Comparison of ENCODE assay signal across 1 cellular context in the genomic region with DNA sequence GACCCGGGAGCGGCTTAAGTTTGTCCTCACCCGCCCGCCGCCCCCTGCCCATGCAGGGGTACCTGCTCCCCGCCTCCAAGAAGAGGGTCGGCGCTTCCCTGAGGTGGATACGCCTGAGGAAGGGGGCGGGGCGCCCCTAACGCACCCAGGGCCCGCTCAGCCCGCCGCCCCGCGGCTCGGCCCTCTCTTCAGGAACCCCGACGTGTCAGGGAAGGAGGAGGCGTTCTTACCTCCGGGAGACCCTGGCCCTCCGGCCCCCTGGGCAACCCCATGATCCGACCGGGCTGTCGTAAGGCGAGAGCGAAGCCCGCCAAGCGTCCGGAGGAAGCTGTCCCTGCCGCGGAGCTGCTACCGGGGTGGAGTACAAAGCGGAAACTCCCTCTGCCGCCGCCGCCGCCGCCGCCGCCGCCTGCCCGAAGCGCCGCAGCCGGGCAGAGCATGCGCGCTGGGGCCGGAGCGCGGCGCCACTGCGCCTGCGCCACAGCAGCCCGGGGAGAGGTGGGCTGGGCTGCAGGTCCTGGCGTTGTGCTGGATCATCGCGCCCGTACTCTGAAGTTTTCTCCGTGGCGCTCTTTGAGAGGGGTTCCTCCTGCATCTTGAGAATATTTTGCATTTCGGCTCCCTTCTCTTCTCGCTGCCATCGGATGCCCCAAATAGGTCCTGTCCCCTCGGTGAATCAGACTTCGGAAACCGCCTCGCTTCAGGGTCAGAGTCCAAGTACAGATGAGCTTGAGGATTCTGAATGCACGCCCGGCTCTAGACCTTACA.
A peak's percentile ranks its signal among the peaks of the same experiment; 100 is the strongest.
TF ChIP-seq lines count a peak whose summit lies in the region.

A gene with protein sequence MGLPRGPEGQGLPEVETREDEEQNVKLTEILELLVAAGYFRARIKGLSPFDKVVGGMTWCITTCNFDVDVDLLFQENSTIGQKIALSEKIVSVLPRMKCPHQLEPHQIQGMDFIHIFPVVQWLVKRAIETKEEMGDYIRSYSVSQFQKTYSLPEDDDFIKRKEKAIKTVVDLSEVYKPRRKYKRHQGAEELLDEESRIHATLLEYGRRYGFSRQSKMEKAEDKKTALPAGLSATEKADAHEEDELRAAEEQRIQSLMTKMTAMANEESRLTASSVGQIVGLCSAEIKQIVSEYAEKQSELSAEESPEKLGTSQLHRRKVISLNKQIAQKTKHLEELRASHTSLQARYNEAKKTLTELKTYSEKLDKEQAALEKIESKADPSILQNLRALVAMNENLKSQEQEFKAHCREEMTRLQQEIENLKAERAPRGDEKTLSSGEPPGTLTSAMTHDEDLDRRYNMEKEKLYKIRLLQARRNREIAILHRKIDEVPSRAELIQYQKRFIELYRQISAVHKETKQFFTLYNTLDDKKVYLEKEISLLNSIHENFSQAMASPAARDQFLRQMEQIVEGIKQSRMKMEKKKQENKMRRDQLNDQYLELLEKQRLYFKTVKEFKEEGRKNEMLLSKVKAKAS (minus strand): TSS at position 347 of the 768 bp plus-strand sequence. CDS start 75 bp downstream, at position 272.

TF ChIP-seq in K562, 482 proteins besides CTCF, POLR2A, EP300 and RAD21 (continued from another document):
- TF ChIP-seq CREBBP (IDR thresholded peaks at IDR 0.05; ENCODE audit: low read depth, low read length) = no peak
- TF ChIP-seq, protein P1, sequence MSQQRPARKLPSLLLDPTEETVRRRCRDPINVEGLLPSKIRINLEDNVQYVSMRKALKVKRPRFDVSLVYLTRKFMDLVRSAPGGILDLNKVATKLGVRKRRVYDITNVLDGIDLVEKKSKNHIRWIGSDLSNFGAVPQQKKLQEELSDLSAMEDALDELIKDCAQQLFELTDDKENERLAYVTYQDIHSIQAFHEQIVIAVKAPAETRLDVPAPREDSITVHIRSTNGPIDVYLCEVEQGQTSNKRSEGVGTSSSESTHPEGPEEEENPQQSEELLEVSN (IDR thresholded peaks at IDR 0.05; ENCODE audit: borderline replicate concordance in 1 of 2, extremely low read depth in 1 of 2, insufficient read depth in 1 of 2, insufficient read length in 1 of 2, low read depth in 1 of 2, low read length in 1 of 2, poor library complexity in 1 of 2, severe bottlenecking in 1 of 2) = peak; percentile 21 to 52
- TF ChIP-seq, protein P2, sequence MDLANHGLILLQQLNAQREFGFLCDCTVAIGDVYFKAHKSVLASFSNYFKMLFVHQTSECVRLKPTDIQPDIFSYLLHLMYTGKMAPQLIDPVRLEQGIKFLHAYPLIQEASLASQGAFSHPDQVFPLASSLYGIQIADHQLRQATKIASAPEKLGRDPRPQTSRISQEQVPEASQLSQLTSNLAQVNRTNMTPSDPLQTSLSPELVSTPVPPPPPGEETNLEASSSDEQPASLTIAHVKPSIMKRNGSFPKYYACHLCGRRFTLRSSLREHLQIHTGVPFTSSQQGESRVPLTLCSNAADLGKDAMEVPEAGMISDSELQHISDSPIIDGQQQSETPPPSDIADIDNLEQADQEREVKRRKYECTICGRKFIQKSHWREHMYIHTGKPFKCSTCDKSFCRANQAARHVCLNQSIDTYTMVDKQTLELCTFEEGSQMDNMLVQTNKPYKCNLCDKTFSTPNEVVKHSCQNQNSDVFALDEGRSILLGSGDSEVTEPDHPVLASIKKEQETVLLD (IDR thresholded peaks at IDR 0.05) = peak; percentile 21; the same call in 1 of the 2 replicates
- TF ChIP-seq, protein P3, sequence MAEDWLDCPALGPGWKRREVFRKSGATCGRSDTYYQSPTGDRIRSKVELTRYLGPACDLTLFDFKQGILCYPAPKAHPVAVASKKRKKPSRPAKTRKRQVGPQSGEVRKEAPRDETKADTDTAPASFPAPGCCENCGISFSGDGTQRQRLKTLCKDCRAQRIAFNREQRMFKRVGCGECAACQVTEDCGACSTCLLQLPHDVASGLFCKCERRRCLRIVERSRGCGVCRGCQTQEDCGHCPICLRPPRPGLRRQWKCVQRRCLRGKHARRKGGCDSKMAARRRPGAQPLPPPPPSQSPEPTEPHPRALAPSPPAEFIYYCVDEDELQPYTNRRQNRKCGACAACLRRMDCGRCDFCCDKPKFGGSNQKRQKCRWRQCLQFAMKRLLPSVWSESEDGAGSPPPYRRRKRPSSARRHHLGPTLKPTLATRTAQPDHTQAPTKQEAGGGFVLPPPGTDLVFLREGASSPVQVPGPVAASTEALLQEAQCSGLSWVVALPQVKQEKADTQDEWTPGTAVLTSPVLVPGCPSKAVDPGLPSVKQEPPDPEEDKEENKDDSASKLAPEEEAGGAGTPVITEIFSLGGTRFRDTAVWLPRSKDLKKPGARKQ (CRISPR knock-in tag; IDR thresholded peaks at IDR 0.05) = no peak
- TF ChIP-seq, protein P4, sequence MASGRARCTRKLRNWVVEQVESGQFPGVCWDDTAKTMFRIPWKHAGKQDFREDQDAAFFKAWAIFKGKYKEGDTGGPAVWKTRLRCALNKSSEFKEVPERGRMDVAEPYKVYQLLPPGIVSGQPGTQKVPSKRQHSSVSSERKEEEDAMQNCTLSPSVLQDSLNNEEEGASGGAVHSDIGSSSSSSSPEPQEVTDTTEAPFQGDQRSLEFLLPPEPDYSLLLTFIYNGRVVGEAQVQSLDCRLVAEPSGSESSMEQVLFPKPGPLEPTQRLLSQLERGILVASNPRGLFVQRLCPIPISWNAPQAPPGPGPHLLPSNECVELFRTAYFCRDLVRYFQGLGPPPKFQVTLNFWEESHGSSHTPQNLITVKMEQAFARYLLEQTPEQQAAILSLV (tag; IDR thresholded peaks at IDR 0.05) = no peak
- no peak for TF ChIP-seq TARDBP (IDR thresholded peaks at IDR 0.05)
- no peak for TF ChIP-seq KAT7 (CRISPR knock-in tag; IDR thresholded peaks at IDR 0.05; ENCODE audit: borderline replicate concordance)
- TF ChIP-seq RFX7 (CRISPR knock-in tag; IDR thresholded peaks at IDR 0.05) = no peak
- TF ChIP-seq, protein P5, sequence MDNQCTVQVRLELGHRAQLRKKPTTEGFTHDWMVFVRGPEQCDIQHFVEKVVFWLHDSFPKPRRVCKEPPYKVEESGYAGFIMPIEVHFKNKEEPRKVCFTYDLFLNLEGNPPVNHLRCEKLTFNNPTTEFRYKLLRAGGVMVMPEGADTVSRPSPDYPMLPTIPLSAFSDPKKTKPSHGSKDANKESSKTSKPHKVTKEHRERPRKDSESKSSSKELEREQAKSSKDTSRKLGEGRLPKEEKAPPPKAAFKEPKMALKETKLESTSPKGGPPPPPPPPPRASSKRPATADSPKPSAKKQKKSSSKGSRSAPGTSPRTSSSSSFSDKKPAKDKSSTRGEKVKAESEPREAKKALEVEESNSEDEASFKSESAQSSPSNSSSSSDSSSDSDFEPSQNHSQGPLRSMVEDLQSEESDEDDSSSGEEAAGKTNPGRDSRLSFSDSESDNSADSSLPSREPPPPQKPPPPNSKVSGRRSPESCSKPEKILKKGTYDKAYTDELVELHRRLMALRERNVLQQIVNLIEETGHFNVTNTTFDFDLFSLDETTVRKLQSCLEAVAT (IDR thresholded peaks at IDR 0.05) = no peak
- TF ChIP-seq CHCHD3 (CRISPR knock-in tag; IDR thresholded peaks at IDR 0.05) = no peak
